In the genomic region with DNA sequence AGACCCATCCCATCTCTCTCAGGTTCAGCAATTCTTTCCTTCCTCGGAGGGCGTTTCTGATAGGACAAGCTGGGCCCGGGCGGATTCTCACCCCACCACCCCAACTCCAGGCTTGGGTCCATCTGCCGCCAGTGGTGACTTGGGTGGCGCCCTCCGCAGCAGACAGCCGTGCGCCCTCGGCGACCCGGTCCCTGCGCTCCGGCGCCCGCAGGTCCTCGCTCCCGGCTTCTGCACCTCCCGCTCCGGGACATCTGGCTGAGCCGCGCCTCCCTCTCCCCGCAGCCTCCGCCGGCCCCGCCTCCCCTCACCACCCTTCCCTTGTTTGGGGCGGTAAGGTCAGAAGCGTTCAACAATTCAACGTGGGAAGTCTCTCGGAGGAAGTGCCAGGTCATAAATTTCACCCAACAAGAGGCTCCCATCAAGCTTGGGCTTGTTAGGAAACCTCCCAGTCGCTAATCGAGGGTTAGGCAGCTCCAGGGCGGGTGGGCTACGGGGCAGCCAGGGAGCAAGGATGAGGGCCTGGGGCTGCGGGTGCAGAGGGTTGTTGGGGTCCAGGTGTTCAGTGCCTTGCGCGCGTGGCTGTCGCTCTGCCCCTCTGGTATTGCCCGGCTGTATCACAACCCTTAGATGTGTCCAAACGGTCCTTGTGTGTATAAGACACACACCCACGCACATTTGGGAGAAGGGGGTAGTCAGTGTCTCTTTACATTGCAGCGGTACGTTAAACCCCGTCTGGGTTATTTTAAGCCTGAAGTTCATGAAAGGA, we compare ENCODE assay signal across 9 cellular contexts. TPM values are rescaled to one million over a fixed set of nuclear protein-coding genes. Genes with fewer than 3 reads are reported as not detected.
DNase-seq lines count a peak whose midpoint lies in the region; TF ChIP-seq lines count a peak whose summit lies in the region.
"Had no signal": no experiment of that assay in that cellular context is flagged by ENCODE, and none has a peak within 500 bp of the region (broad histone marks: within the 10 kb centered on the region; RNA-seq: fewer than 3 reads in every experiment).

No MANE protein-coding gene starts in this region.

- H2BK12ac ChIP-seq in neuronal stem cell (ENCODE audit: low read length): no peak overlapping the region

- H2BK120ac ChIP-seq in neuronal stem cell (ENCODE audit: low read depth, low read length): no peak overlapping the region

- no peak overlapping the region for H3K23ac ChIP-seq in neuronal stem cell (ENCODE audit: low read depth, low read length, poor library complexity)

- H3K27ac ChIP-seq in neuronal stem cell (replicated peaks; ENCODE audit: low read length): no peak overlapping the region

- no peak for TF ChIP-seq CTCF in GM10248 (IDR thresholded peaks at IDR 0.05; ENCODE audit: control extremely low read depth, extremely low read depth, low read depth, missing control alignments)

- no peak overlapping the region for H3K27ac Mint-ChIP-seq in activated naive CD8-positive, alpha-beta T cell treated with anti-CD3 and anti-CD28 coated beads for 36 hours

- H4K8ac ChIP-seq in neuronal stem cell (ENCODE audit: low read depth, low read length): no peak overlapping the region

- WGBS in neuronal stem cell (ENCODE audit: extremely low coverage in 2 of 2, insufficient read length in 2 of 2, insufficient replicate concordance in 1 of 2), 2 donors: no CpG with 5 or more reads among the region's 45 CpGs

- peak overlapping the region; percentile 53 for H3K18ac ChIP-seq in neuronal stem cell (ENCODE audit: low read length)

- peak; percentile 43 for DNase-seq in ELF-1 (ENCODE audit: low read depth, low spot score)
- peak; percentile 87 for DNase-seq in NCI-H2171 (lab: John Stamatoyannopoulos, UW)
- DNase-seq in activated naive CD8-positive, alpha-beta T cell treated with anti-CD3 and anti-CD28 coated beads for 36 hours: peak; percentile 4
- DNase-seq in neuronal stem cell (ENCODE audit: low spot score): no peak
- no peak for DNase-seq in NCI-H146 (lab: John Stamatoyannopoulos, UW)
- DNase-seq in effector CD4-positive, alpha-beta T cell: no peak
- no peak for DNase-seq in GM10248 (ENCODE audit: extremely low spot score)
- no peak for DNase-seq in kidney tubule cell (ENCODE audit: low spot score)
- DNase-seq: kidney glomerular epithelial cell had no signal

- no peaks in the 10 kb centered on the region for H3K9me3 Mint-ChIP-seq in activated naive CD8-positive, alpha-beta T cell treated with anti-CD3 and anti-CD28 coated beads for 36 hours

- peaks cover 40% of the 10 kb centered on the region for H3K27me3 Mint-ChIP-seq in activated naive CD8-positive, alpha-beta T cell treated with anti-CD3 and anti-CD28 coated beads for 36 hours

- peak overlapping the region; percentile 40 for H3K4me2 ChIP-seq in neuronal stem cell (ENCODE audit: insufficient read depth, low read length, poor library complexity, severe bottlenecking)

- CTCF ChIA-PET in GM10248 (lab: Yijun Ruan, JAX): no interaction called here

- H3K4me1 Mint-ChIP-seq in activated naive CD8-positive, alpha-beta T cell treated with anti-CD3 and anti-CD28 coated beads for 36 hours: peaks cover 7% of the 10 kb centered on the region

- no peak overlapping the region for H3K9ac ChIP-seq in neuronal stem cell (ENCODE audit: low read depth, low read length, poor library complexity)

- H3K79me1 ChIP-seq in neuronal stem cell (ENCODE audit: low read depth, low read length): no peaks in the 10 kb centered on the region

- no peak overlapping the region for H2BK15ac ChIP-seq in neuronal stem cell (ENCODE audit: low read length)

- no peaks in the 10 kb centered on the region for H3K36me3 Mint-ChIP-seq in activated naive CD8-positive, alpha-beta T cell treated with anti-CD3 and anti-CD28 coated beads for 36 hours

- H2BK5ac ChIP-seq in neuronal stem cell (ENCODE audit: low read length): no peak overlapping the region

- H3K27me3 ChIP-seq in neuronal stem cell (ENCODE audit: control insufficient read depth in 3 of 3, insufficient read depth in 3 of 3, low read depth in 1 of 3, low read length in 3 of 3): peaks cover 21 to 90% (median 72%) of the 10 kb centered on the region in 3 experiments

- H4K91ac ChIP-seq in neuronal stem cell (ENCODE audit: low read depth, low read length, poor library complexity): no peak overlapping the region

- peaks cover 6 to 21% of the 10 kb centered on the region in 2 donors for H3K9me3 ChIP-seq in neuronal stem cell (replicated peaks in 1 of 2; ENCODE audit: control insufficient read depth in 2 of 2, insufficient read depth in 1 of 2, low read depth in 1 of 2, low read length in 2 of 2)

- peaks cover 14 to 19% of the 10 kb centered on the region in 2 donors for H3K4me1 ChIP-seq in neuronal stem cell (ENCODE audit: control insufficient read depth in 2 of 2, insufficient read depth in 1 of 2, low read depth in 1 of 2, low read length in 2 of 2)

- POLR2A ChIA-PET in GM10248 (lab: Yijun Ruan, JAX): no interaction called here

- H3K4ac ChIP-seq in neuronal stem cell (ENCODE audit: low read length): no peak overlapping the region

- H3K4me3 ChIP-seq in neuronal stem cell (ENCODE audit: low read length in 2 of 2): peak overlapping the region in 1 of 2 donors; percentile 32

- H2AFZ ChIP-seq in neuronal stem cell (ENCODE audit: low read length): no peak overlapping the region

- H3K4me3 Mint-ChIP-seq in activated naive CD8-positive, alpha-beta T cell treated with anti-CD3 and anti-CD28 coated beads for 36 hours: no peak overlapping the region

- H3K36me3 ChIP-seq in neuronal stem cell (replicated peaks in 1 of 2; ENCODE audit: control insufficient read depth in 2 of 2, insufficient read depth in 2 of 2, low read length in 2 of 2): no peaks in the 10 kb centered on the region

- no peak overlapping the region for H2AK5ac ChIP-seq in neuronal stem cell (ENCODE audit: low read depth, low read length)

- H3K14ac ChIP-seq in neuronal stem cell (ENCODE audit: low read length): no peak overlapping the region

RNA-seq across cellular contexts. Expression of gene OLIG1, which starts 39.8 kb away (rescaled TPM):
- under 1 TPM in 1 of 2 experiments, not detected in 1; 0.21 TPM for total RNA-seq in activated naive CD8-positive, alpha-beta T cell treated with anti-CD3 and anti-CD28 coated beads for 36 hours
- 0.11 TPM for polyA plus RNA-seq in neuronal stem cell (2013, experiment 1 of 2)
- polyA plus RNA-seq in neuronal stem cell (2013, experiment 2 of 2): not detected

Comparison
In these comparisons a context has a peak if more than half of its experiments do, and no peak if none do; other contexts are left out.
1. DNase-seq: peak in ELF-1 (single experiment), NCI-H2171 (single experiment) and activated naive CD8-positive, alpha-beta T cell treated with anti-CD3 and anti-CD28 coated beads for 36 hours (single experiment); none in neuronal stem cell (single experiment), NCI-H146 (single experiment), effector CD4-positive, alpha-beta T cell (single experiment), GM10248 (single experiment) and kidney tubule cell (single experiment).